Comparison of ENCODE assay signal across 15 cellular contexts in genomic region chr1:223017291-223017690, GRCh38.
DNase-seq lines count a peak whose midpoint lies in the region; ATAC-seq and TF ChIP-seq lines count a peak whose summit lies in the region.
"Had no signal": no experiment of that assay in that cellular context is flagged by ENCODE, and none has a peak within 500 bp of the region (broad histone marks: within the 10 kb centered on the region; RNA-seq: fewer than 3 reads in every experiment).

No MANE protein-coding gene starts in this region.

- H3K27me3 Mint-ChIP-seq in mesothelial cell of epicardium (ENCODE audit: low read depth), result no peaks in the 10 kb centered on the region
- H3K27me3 Mint-ChIP-seq: CD4-positive, alpha-beta T cell had no signal

- H3K4me3 Mint-ChIP-seq in mesothelial cell of epicardium, result no peak overlapping the region
- H3K4me3 Mint-ChIP-seq: CD4-positive, alpha-beta T cell had no signal

- ATAC-seq in Right ventricle myocardium superior (ENCODE audit: poor library complexity) (peak; percentile 27), right cardiac atrium (peak in 1 of 2 donors; percentile 67), upper lobe of left lung (ENCODE audit: low FRiP score in 2 of 2) (no peak), HG03095 (IDR thresholded peaks at IDR 0.05; ENCODE audit: unreplicated experiment) (no peak), HG02642 (IDR thresholded peaks at IDR 0.05; ENCODE audit: poor library complexity, unreplicated experiment) (no peak)

- peak in 1 of 4 donors; percentile 47 for TF ChIP-seq EP300 in upper lobe of left lung (IDR thresholded peaks at IDR 0.05)

- peak overlapping the region; percentile 11 for H3K27ac Mint-ChIP-seq in mesothelial cell of epicardium
- H3K27ac Mint-ChIP-seq: CD4-positive, alpha-beta T cell had no signal

- no peaks in the 10 kb centered on the region for H3K36me3 ChIP-seq in upper lobe of left lung
- H3K36me3 ChIP-seq: BE2C, HAP-1 had no signal

- no peaks in the 10 kb centered on the region for H3K36me3 Mint-ChIP-seq in mesothelial cell of epicardium

- WGBS in right cardiac atrium, result 78% methylated on average over 8 of the region's 8 CpGs
- 48 to 59% methylated on average over 6 of the region's 8 CpGs for WGBS in upper lobe of left lung, 2 donors

- TF ChIP-seq CTCF in mesothelial cell of epicardium (IDR thresholded peaks at IDR 0.05; ENCODE audit: unreplicated experiment) (no peak), upper lobe of left lung (IDR thresholded peaks at IDR 0.05) (no peak)

- TF ChIP-seq POLR2A in upper lobe of left lung (IDR thresholded peaks at IDR 0.05), result no peak

- no peaks in the 10 kb centered on the region for H3K27me3 ChIP-seq in right cardiac atrium (ENCODE audit: control insufficient read depth, insufficient read depth)
- H3K27me3 ChIP-seq in upper lobe of left lung, result no peaks in the 10 kb centered on the region
- H3K27me3 ChIP-seq: BE2C had no signal

- intact Hi-C loops in Right ventricle myocardium superior (cut with DNase I) (no loop called here), cardiac septum (cut with DNase I) (no loop called here), right cardiac atrium (cut with DNase I) (no loop called here)

- DNase-seq in Right ventricle myocardium superior (no peak), cardiac septum (ENCODE audit: low spot score) (no peak), right cardiac atrium (peak in 1 of 3 donors; percentile 38), mesothelial cell of epicardium (ENCODE audit: low spot score in 2 of 2, unreplicated experiment in 2 of 2) (no peak), upper lobe of left lung (no peak), NCI-H524 treated with DMSO at 0.1 percent for 48 hours (lab: John Stamatoyannopoulos, UW) (no peak)
- DNase-seq: BE2C; CD4-positive, alpha-beta T cell; NCI-H2029; NCI-H2171 treated with DMSO at 0.1 percent for 48 hours had no signal

- no peaks in the 10 kb centered on the region for H3K9me3 ChIP-seq in right cardiac atrium (ENCODE audit: control insufficient read depth, low read length)
- no peaks in the 10 kb centered on the region for H3K9me3 ChIP-seq in upper lobe of left lung
- H3K9me3 ChIP-seq: BE2C, HAP-1 had no signal

- no peak overlapping the region for H3K4me3 ChIP-seq in right cardiac atrium (ENCODE audit: low read length)
- H3K4me3 ChIP-seq in upper lobe of left lung, result no peak overlapping the region
- H3K4me3 ChIP-seq: HAP-1 had no signal

- peaks cover 57% of the 10 kb centered on the region for H3K4me1 Mint-ChIP-seq in mesothelial cell of epicardium

- H3K4me1 ChIP-seq in right cardiac atrium (ENCODE audit: control insufficient read depth, insufficient read depth, low read length), result no peaks in the 10 kb centered on the region
- peaks cover 5 to 12% (median 11%) of the 10 kb centered on the region in 4 donors for H3K4me1 ChIP-seq in upper lobe of left lung
- H3K4me1 ChIP-seq: BE2C, HAP-1 had no signal

- H3K9me3 Mint-ChIP-seq in mesothelial cell of epicardium, result peaks cover 3% of the 10 kb centered on the region
- H3K9me3 Mint-ChIP-seq: CD4-positive, alpha-beta T cell had no signal

- peak overlapping the region; percentile 18 for H3K27ac ChIP-seq in right cardiac atrium (ENCODE audit: low read length)
- peak overlapping the region; percentile 12 to 82 (median 62) for H3K27ac ChIP-seq in upper lobe of left lung
- H3K27ac ChIP-seq: 22Rv1, HL-60 had no signal
